In the genomic region with DNA sequence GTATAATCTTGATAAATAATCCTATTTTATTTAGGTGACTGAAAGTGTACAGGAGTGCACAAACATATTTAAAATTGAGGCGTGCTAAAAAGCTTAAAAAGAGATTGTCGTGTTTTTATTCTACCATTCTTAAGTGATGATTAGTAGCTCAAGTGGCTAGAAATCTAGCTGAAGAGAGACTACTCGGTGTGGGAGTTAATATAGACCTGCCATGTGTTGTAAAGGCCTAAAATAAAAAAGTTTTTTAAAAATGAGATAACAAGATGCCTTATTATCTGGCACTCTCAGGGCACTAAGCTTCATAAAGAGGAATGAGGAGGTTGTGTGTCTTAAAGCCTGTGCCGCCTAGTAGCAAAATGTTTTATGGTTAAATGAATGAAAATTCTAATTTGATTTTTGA, we compare ENCODE assay signal across 8 cellular contexts. TPM values are rescaled to one million over a fixed set of nuclear protein-coding genes. Genes with fewer than 3 reads are reported as not detected.
A peak's percentile ranks its signal among the peaks of the same experiment; 100 is the strongest.
DNase-seq lines count a peak whose midpoint lies in the region; ATAC-seq and TF ChIP-seq lines count a peak whose summit lies in the region.

No MANE protein-coding gene starts in this region.

- H3K36me3 Mint-ChIP-seq in activated CD8-positive, alpha-beta memory T cell treated with anti-CD3 and anti-CD28 coated beads, Interleukin-2, amount 10 ng/mL, durations not matched to agents 7 days and 5 days, result peaks cover 8% of the 10 kb centered on the region
- H3K36me3 Mint-ChIP-seq in activated naive CD8-positive, alpha-beta T cell treated with anti-CD3 and anti-CD28 coated beads for 36 hours, result peaks cover 15% of the 10 kb centered on the region

- H3K4me3 ChIP-seq in left lung (peak overlapping the region; percentile 89 to 94), tibial artery (peak overlapping the region; percentile 73 to 94)

- H3K9me3 Mint-ChIP-seq in activated CD8-positive, alpha-beta memory T cell treated with anti-CD3 and anti-CD28 coated beads, Interleukin-2, amount 10 ng/mL, durations not matched to agents 7 days and 5 days (ENCODE audit: low read depth), result no peaks in the 10 kb centered on the region
- no peaks in the 10 kb centered on the region for H3K9me3 Mint-ChIP-seq in activated naive CD8-positive, alpha-beta T cell treated with anti-CD3 and anti-CD28 coated beads for 36 hours

- CTCF ChIA-PET in activated CD8-positive, alpha-beta memory T cell treated with anti-CD3 and anti-CD28 coated beads, Interleukin-2, amount 10 ng/mL, durations not matched to agents 7 days and 5 days (lab: Charles Lee), result interaction anchor here (0.8 to 1.8 kb wide), 4 partner anchors 10 to 89 kb away, joined by 3 to 6 read pairs (median 4); partner anchors contain the start of gene ST7

- no peaks in the 10 kb centered on the region for H3K27me3 ChIP-seq in left lung
- no peaks in the 10 kb centered on the region for H3K27me3 ChIP-seq in tibial artery

- H3K27ac ChIP-seq in left lung (peak overlapping the region; percentile 99 to 100), tibial artery (peak overlapping the region; percentile 95 to 100)

- TF ChIP-seq CTCF in left lung (IDR thresholded peaks at IDR 0.05) (no peak), tibial artery (IDR thresholded peaks at IDR 0.05) (no peak)

- peaks cover 8% of the 10 kb centered on the region for H3K27me3 Mint-ChIP-seq in activated CD8-positive, alpha-beta memory T cell treated with anti-CD3 and anti-CD28 coated beads, Interleukin-2, amount 10 ng/mL, durations not matched to agents 7 days and 5 days
- peaks cover 11% of the 10 kb centered on the region for H3K27me3 Mint-ChIP-seq in activated naive CD8-positive, alpha-beta T cell treated with anti-CD3 and anti-CD28 coated beads for 36 hours

- H3K9me3 ChIP-seq in left lung, result no peaks in the 10 kb centered on the region
- H3K9me3 ChIP-seq in tibial artery, result no peaks in the 10 kb centered on the region

- H3K27ac Mint-ChIP-seq in activated CD8-positive, alpha-beta memory T cell treated with anti-CD3 and anti-CD28 coated beads, Interleukin-2, amount 10 ng/mL, durations not matched to agents 7 days and 5 days, result peak overlapping the region; percentile 93
- peak overlapping the region; percentile 96 for H3K27ac Mint-ChIP-seq in activated naive CD8-positive, alpha-beta T cell treated with anti-CD3 and anti-CD28 coated beads for 36 hours

- ATAC-seq in activated CD8-positive, alpha-beta memory T cell treated with anti-CD3 and anti-CD28 coated beads, Interleukin-2, amount 10 ng/mL, durations not matched to agents 7 days and 5 days, result no peak
- ATAC-seq in left lung, result no peak

- DNase-seq in activated CD8-positive, alpha-beta memory T cell treated with anti-CD3 and anti-CD28 coated beads, Interleukin-2, amount 10 ng/mL, durations not matched to agents 7 days and 5 days, result no peak
- DNase-seq in activated CD8-positive, alpha-beta memory T cell treated with anti-CD3 and anti-CD28 coated beads, Interleukin-2, amount 50 U/mL, for 48 hours, result no peak
- no peak for DNase-seq in activated naive CD8-positive, alpha-beta T cell treated with anti-CD3 and anti-CD28 coated beads for 36 hours
- DNase-seq in left lung (no peak), tibial artery (no peak), DMS153 (lab: John Stamatoyannopoulos, UW) (no peak)
- DNase-seq in activated CD4-positive, CD25-positive, alpha-beta regulatory T cell (lab: John Stamatoyannopoulos, UW), result no peak
- no peak for DNase-seq in activated CD4-positive, alpha-beta T cell treated with anti-CD3 and anti-CD28 coated beads for 1 hour

- intact Hi-C loops in left lung (cut with DNase I) (no loop called here), tibial artery (cut with DNase I; ENCODE audit: low total_unique reads) (loop anchor here (10.0 kb wide), 1 partner anchor 61 kb away; no protein-coding TSS in a partner anchor)

- H3K4me3 Mint-ChIP-seq in activated CD8-positive, alpha-beta memory T cell treated with anti-CD3 and anti-CD28 coated beads, Interleukin-2, amount 10 ng/mL, durations not matched to agents 7 days and 5 days, result peak overlapping the region; percentile 95
- H3K4me3 Mint-ChIP-seq in activated naive CD8-positive, alpha-beta T cell treated with anti-CD3 and anti-CD28 coated beads for 36 hours, result peak overlapping the region; percentile 99

- peaks cover 36% of the 10 kb centered on the region for H3K4me1 Mint-ChIP-seq in activated CD8-positive, alpha-beta memory T cell treated with anti-CD3 and anti-CD28 coated beads, Interleukin-2, amount 10 ng/mL, durations not matched to agents 7 days and 5 days
- H3K4me1 Mint-ChIP-seq in activated naive CD8-positive, alpha-beta T cell treated with anti-CD3 and anti-CD28 coated beads for 36 hours, result peaks cover 34% of the 10 kb centered on the region

- no peaks in the 10 kb centered on the region for H3K36me3 ChIP-seq in left lung
- no peaks in the 10 kb centered on the region for H3K36me3 ChIP-seq in tibial artery

- H3K4me1 ChIP-seq in left lung (peaks cover 16 to 75% of the 10 kb centered on the region in 2 donors), tibial artery (peaks cover 0 to 58% (median 20%) of the 10 kb centered on the region in 4 donors)

RNA-seq across cellular contexts. Expression of gene CAPZA2, which starts 1.7 kb away (rescaled TPM):
- 100 to 1,000 TPM in 1 of 2 experiments, 10 to 100 TPM in 1; 90.9 to 135 TPM for total RNA-seq in activated CD8-positive, alpha-beta memory T cell treated with anti-CD3 and anti-CD28 coated beads, Interleukin-2, amount 10 ng/mL, durations not matched to agents 7 days and 5 days
- total RNA-seq in activated naive CD8-positive, alpha-beta T cell treated with anti-CD3 and anti-CD28 coated beads for 36 hours, result 100 to 1,000 TPM; 158 to 177 TPM
- total RNA-seq in left lung, result 100 to 1,000 TPM; 234 to 286 TPM
